In the genomic region with DNA sequence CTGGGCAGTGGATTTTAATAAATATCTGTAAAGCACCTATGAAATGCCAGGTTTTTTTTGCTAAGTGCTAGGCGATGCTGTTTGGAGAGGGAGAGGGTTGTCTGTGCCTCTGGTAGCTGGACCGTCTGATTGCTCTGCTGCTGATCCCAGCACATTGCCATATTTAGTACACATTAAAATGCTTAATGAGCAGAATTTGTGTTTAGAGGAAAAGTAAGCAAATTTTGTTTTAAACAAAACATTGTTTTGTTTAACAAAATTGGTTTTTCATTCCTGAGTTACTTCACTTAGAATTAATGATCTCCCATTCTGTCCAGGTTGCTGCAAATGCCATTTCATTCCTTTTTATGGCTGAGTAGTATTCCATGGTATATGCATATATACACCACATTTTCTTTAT, we compare ENCODE assay signal across 29 cellular contexts.
"Had no signal": no experiment of that assay in that cellular context is flagged by ENCODE, and none has a peak within 500 bp of the region (broad histone marks: within the 10 kb centered on the region; RNA-seq: fewer than 3 reads in every experiment).

No MANE protein-coding gene starts in this region.

- H3K4me3 Mint-ChIP-seq: activated CD4-positive, alpha-beta memory T cell treated with anti-CD3 and anti-CD28 coated beads for 36 hours; activated CD4-positive, alpha-beta T cell treated with anti-CD3 and anti-CD28 coated beads for 36 hours; activated CD4-positive, alpha-beta T cell treated with anti-CD3 and anti-CD28 coated beads, Interleukin-2, amount 10 ng/mL, durations not matched to agents 24 days and 14 days; activated CD8-positive, alpha-beta memory T cell treated with anti-CD3 and anti-CD28 coated beads, Interleukin-2, amount 10 ng/mL, durations not matched to agents 7 days and 5 days; activated CD8-positive, alpha-beta T cell treated with anti-CD3 and anti-CD28 coated beads, Interleukin-2, amount 10 ng/mL, durations not matched to agents 7 days and 5 days; activated naive CD4-positive, alpha-beta T cell treated with anti-CD3 and anti-CD28 coated beads, Interleukin-2, amount 10 ng/mL, durations not matched to agents 7 days and 5 days; activated naive CD8-positive, alpha-beta T cell treated with anti-CD3 and anti-CD28 coated beads, Interleukin-2, amount 10 ng/mL, durations not matched to agents 7 days and 5 days; activated T-helper 1 cell treated with anti-CD3 and anti-CD28 coated beads, Interleukin-12 subunit alpha, Interleukin-12 subunit beta, Interleukin-2, Interleukin-4 antibody, amounts not matched to agents 30 ng/mL and 10 ng/mL and 1 ng/mL, durations not matched to agents 14 hours and 24 hours and 36 hours; effector memory CD8-positive, alpha-beta T cell had no signal

- H3K9me3 Mint-ChIP-seq: activated CD4-positive, alpha-beta memory T cell treated with anti-CD3 and anti-CD28 coated beads for 36 hours; activated CD4-positive, alpha-beta T cell treated with anti-CD3 and anti-CD28 coated beads, Interleukin-2, amount 10 ng/mL, durations not matched to agents 24 days and 14 days; activated naive CD4-positive, alpha-beta T cell treated with anti-CD3 and anti-CD28 coated beads, Interleukin-2, amount 10 ng/mL, durations not matched to agents 7 days and 5 days; activated naive CD4-positive, alpha-beta T cell treated with anti-CD3 and anti-CD28 coated beads, Interleukin-2, amount 50 U/mL, for 72 hours; activated naive CD8-positive, alpha-beta T cell treated with anti-CD3 and anti-CD28 coated beads, Interleukin-2, amount 10 ng/mL, durations not matched to agents 7 days and 5 days; activated T-helper 1 cell treated with anti-CD3 and anti-CD28 coated beads, Interleukin-12 subunit alpha, Interleukin-12 subunit beta, Interleukin-2, Interleukin-4 antibody, amounts not matched to agents 30 ng/mL and 10 ng/mL and 1 ng/mL, durations not matched to agents 14 hours and 24 hours and 36 hours; activated T-helper 2 cell treated with anti-CD3 and anti-CD28 coated beads, Interferon-gamma antibody, Interleukin-2, Interleukin-4, amounts not matched to agents 10 μg/mL and 5 μg/mL and 100 μg/mL, durations not matched to agents 14 hours and 24 hours and 36 hours; effector memory CD8-positive, alpha-beta T cell had no signal

- H3K27ac Mint-ChIP-seq: activated CD4-positive, alpha-beta memory T cell treated with anti-CD3 and anti-CD28 coated beads for 36 hours; activated CD4-positive, alpha-beta T cell treated with anti-CD3 and anti-CD28 coated beads for 36 hours; activated CD4-positive, alpha-beta T cell treated with anti-CD3 and anti-CD28 coated beads, Interleukin-2, amount 10 ng/mL, durations not matched to agents 24 days and 14 days; activated CD8-positive, alpha-beta memory T cell treated with anti-CD3 and anti-CD28 coated beads, Interleukin-2, amount 10 ng/mL, durations not matched to agents 7 days and 5 days; activated CD8-positive, alpha-beta T cell treated with anti-CD3 and anti-CD28 coated beads, Interleukin-2, amount 10 ng/mL, durations not matched to agents 7 days and 5 days; activated naive CD4-positive, alpha-beta T cell treated with anti-CD3 and anti-CD28 coated beads, Interleukin-2, amount 10 ng/mL, durations not matched to agents 7 days and 5 days; activated naive CD4-positive, alpha-beta T cell treated with anti-CD3 and anti-CD28 coated beads, Interleukin-2, amount 50 U/mL, for 72 hours; activated naive CD8-positive, alpha-beta T cell treated with anti-CD3 and anti-CD28 coated beads, Interleukin-2, amount 10 ng/mL, durations not matched to agents 7 days and 5 days; activated T-helper 1 cell treated with anti-CD3 and anti-CD28 coated beads, Interleukin-12 subunit alpha, Interleukin-12 subunit beta, Interleukin-2, Interleukin-4 antibody, amounts not matched to agents 30 ng/mL and 10 ng/mL and 1 ng/mL, durations not matched to agents 14 hours and 24 hours and 36 hours; activated T-helper 2 cell treated with anti-CD3 and anti-CD28 coated beads, Interferon-gamma antibody, Interleukin-2, Interleukin-4, amounts not matched to agents 10 μg/mL and 5 μg/mL and 100 μg/mL, durations not matched to agents 14 hours and 24 hours and 36 hours; effector memory CD8-positive, alpha-beta T cell had no signal

- H3K27ac ChIP-seq: body of pancreas, epithelial cell of prostate, esophagus squamous epithelium, gastroesophageal sphincter, heart right ventricle had no signal

- ATAC-seq: activated CD4-positive, alpha-beta T cell treated with anti-CD3 and anti-CD28 coated beads for 36 hours; activated CD8-positive, alpha-beta memory T cell treated with anti-CD3 and anti-CD28 coated beads, Interleukin-2, amount 10 ng/mL, durations not matched to agents 7 days and 5 days; activated CD8-positive, alpha-beta T cell treated with anti-CD3 and anti-CD28 coated beads, Interleukin-2, amount 10 ng/mL, durations not matched to agents 7 days and 5 days; activated naive CD4-positive, alpha-beta T cell treated with anti-CD3 and anti-CD28 coated beads, Interleukin-2, amount 50 U/mL, for 72 hours; body of pancreas; effector memory CD8-positive, alpha-beta T cell; gastroesophageal sphincter; heart right ventricle had no signal

- H3K27me3 Mint-ChIP-seq: activated CD4-positive, alpha-beta memory T cell treated with anti-CD3 and anti-CD28 coated beads for 36 hours; activated CD4-positive, alpha-beta T cell treated with anti-CD3 and anti-CD28 coated beads for 36 hours; activated CD4-positive, alpha-beta T cell treated with anti-CD3 and anti-CD28 coated beads, Interleukin-2, amount 10 ng/mL, durations not matched to agents 24 days and 14 days; activated CD8-positive, alpha-beta memory T cell treated with anti-CD3 and anti-CD28 coated beads, Interleukin-2, amount 10 ng/mL, durations not matched to agents 7 days and 5 days; activated naive CD4-positive, alpha-beta T cell treated with anti-CD3 and anti-CD28 coated beads, Interleukin-2, amount 10 ng/mL, durations not matched to agents 7 days and 5 days; activated naive CD8-positive, alpha-beta T cell treated with anti-CD3 and anti-CD28 coated beads, Interleukin-2, amount 10 ng/mL, durations not matched to agents 7 days and 5 days; effector memory CD8-positive, alpha-beta T cell had no signal

- H3K4me1 ChIP-seq: heart right ventricle had no signal

- H3K4me1 Mint-ChIP-seq: activated CD4-positive, alpha-beta T cell treated with anti-CD3 and anti-CD28 coated beads, Interleukin-2, amount 10 ng/mL, durations not matched to agents 24 days and 14 days; activated naive CD4-positive, alpha-beta T cell treated with anti-CD3 and anti-CD28 coated beads, Interleukin-2, amount 10 ng/mL, durations not matched to agents 7 days and 5 days had no signal

- H3K27me3 ChIP-seq: body of pancreas, esophagus squamous epithelium, gastroesophageal sphincter, heart right ventricle had no signal

- H3K4me3 ChIP-seq: body of pancreas, esophagus squamous epithelium, gastroesophageal sphincter, heart right ventricle had no signal

- DNase-seq: activated CD4-positive, alpha-beta memory T cell treated with anti-CD3 and anti-CD28 coated beads for 36 hours; activated CD4-positive, alpha-beta T cell treated with anti-CD3 and anti-CD28 coated beads for 36 hours; activated CD4-positive, alpha-beta T cell treated with anti-CD3 and anti-CD28 coated beads, Interleukin-2, amount 10 ng/mL, durations not matched to agents 24 days and 14 days; activated CD4-positive, CD25-positive, alpha-beta regulatory T cell; activated CD4-positive, CD25-positive, alpha-beta regulatory T cell treated with anti-CD3 and anti-CD28 coated beads, Interleukin-2, amount 50 U/mL, for 72 hours; activated CD8-positive, alpha-beta memory T cell treated with anti-CD3 and anti-CD28 coated beads, Interleukin-2, amount 10 ng/mL, durations not matched to agents 7 days and 5 days; activated CD8-positive, alpha-beta memory T cell treated with anti-CD3 and anti-CD28 coated beads, Interleukin-2, amount 50 U/mL, for 4 hours; activated CD8-positive, alpha-beta T cell treated with anti-CD3 and anti-CD28 coated beads, Interleukin-2, amount 10 ng/mL, durations not matched to agents 7 days and 5 days; activated effector memory CD4-positive, alpha-beta T cell treated with anti-CD3 and anti-CD28 coated beads, Interleukin-2, amount 50 U/mL, for 16 hours; activated naive CD4-positive, alpha-beta T cell treated with anti-CD3 and anti-CD28 coated beads, Interleukin-2, amount 10 ng/mL, durations not matched to agents 7 days and 5 days; activated naive CD8-positive, alpha-beta T cell treated with anti-CD3 and anti-CD28 coated beads, Interleukin-2, amount 10 ng/mL, durations not matched to agents 7 days and 5 days; activated T-cell treated with anti-CD3 and anti-CD28 coated beads, Interleukin-2, amount 50 U/mL, for 1 hour; activated T-cell treated with anti-CD3 and anti-CD28 coated beads, Interleukin-2, amount 50 U/mL, for 48 hours; body of pancreas; caudate nucleus; cortex of kidney; dermis blood vessel endothelial cell; effector CD4-positive, alpha-beta T cell; effector memory CD8-positive, alpha-beta T cell; esophagus squamous epithelium; foreskin melanocyte; heart right ventricle; T-helper 2 cell had no signal

- H3K9me3 ChIP-seq: body of pancreas, esophagus squamous epithelium, gastroesophageal sphincter, heart right ventricle had no signal

- FAIRE-seq: endothelial cell of umbilical vein had no signal

- H3K36me3 ChIP-seq: esophagus squamous epithelium, gastroesophageal sphincter, heart right ventricle had no signal
